ENCODE assay signal across 23 cellular contexts in genomic region chr18:41501848-41502247, GRCh38.
"Had no signal": no experiment of that assay in that cellular context is flagged by ENCODE, and none has a peak within 500 bp of the region (broad histone marks: within the 10 kb centered on the region; RNA-seq: fewer than 3 reads in every experiment).

No MANE protein-coding gene starts in this region.

- H3K36me3 ChIP-seq: adrenal gland had no signal

- H3K27ac ChIP-seq: adrenal gland had no signal

- H3K4me1 ChIP-seq: adrenal gland had no signal

- ATAC-seq: activated CD8-positive, alpha-beta T cell treated with anti-CD3 and anti-CD28 coated beads, Interleukin-2, amount 10 ng/mL, durations not matched to agents 7 days and 5 days; T-helper 17 cell; WTC11 had no signal

- H3K4me3 ChIP-seq: adrenal gland had no signal

- H3K27me3 ChIP-seq: adrenal gland had no signal

- H3K9me3 ChIP-seq: adrenal gland had no signal

- FAIRE-seq: RCC 7860 had no signal

- DNase-seq: activated CD4-positive, alpha-beta T cell treated with anti-CD3 and anti-CD28 coated beads for 48 hours; activated CD4-positive, alpha-beta T cell treated with anti-CD3 and anti-CD28 coated beads, Interleukin-2, amount 50 U/mL, for 4 hours; activated CD4-positive, CD25-positive, alpha-beta regulatory T cell treated with anti-CD3 and anti-CD28 coated beads, Interleukin-2, amount 50 U/mL, for 72 hours; activated CD8-positive, alpha-beta memory T cell treated with anti-CD3 and anti-CD28 coated beads, Interleukin-2, amount 50 U/mL, for 48 hours; activated CD8-positive, alpha-beta T cell treated with anti-CD3 and anti-CD28 coated beads, Interleukin-2, amount 10 ng/mL, durations not matched to agents 7 days and 5 days; activated naive CD4-positive, alpha-beta T cell treated with anti-CD3 and anti-CD28 coated beads, Interleukin-2, amount 50 U/mL, for 16 hours; activated naive CD8-positive, alpha-beta T cell treated with anti-CD3 and anti-CD28 coated beads, Interleukin-2, amount 10 ng/mL, durations not matched to agents 7 days and 5 days; activated T-cell treated with anti-CD3 and anti-CD28 coated beads, Interleukin-2, amount 50 U/mL, for 1 hour; adrenal gland; anterior cingulate cortex; central memory CD4-positive, alpha-beta T cell; IMR-90; Kasumi-1; KBM-7; NCI-H1694 treated with DMSO at 0.1 percent for 48 hours; NCI-H446; NCI-H524; NCI-H82; SHP77; T-helper 17 cell; T-helper 9 cell had no signal
